ENCODE assay signal across 25 cellular contexts in the genomic region with DNA sequence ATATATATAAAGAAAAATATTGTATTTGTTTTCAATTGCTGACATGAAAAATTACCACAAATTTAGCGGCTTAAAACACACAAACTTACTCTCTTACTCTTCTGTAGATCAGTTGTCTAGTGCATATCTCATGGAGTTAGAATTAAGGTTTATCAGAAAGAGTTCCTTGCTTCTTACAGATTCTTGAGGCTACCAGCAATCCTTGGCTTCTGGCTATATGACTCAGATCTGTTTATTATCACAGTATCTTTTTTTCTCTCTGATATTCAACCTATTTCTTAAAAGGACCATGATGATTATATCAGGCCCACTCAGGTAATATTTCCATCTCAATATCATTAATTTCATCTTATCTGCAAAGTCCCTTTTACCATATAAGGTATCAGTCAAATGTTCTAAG.
DNase-seq lines count a peak whose midpoint lies in the region; ATAC-seq, FAIRE-seq and TF ChIP-seq lines count a peak whose summit lies in the region.
"Had no signal": no experiment of that assay in that cellular context is flagged by ENCODE, and none has a peak within 500 bp of the region (broad histone marks: within the 10 kb centered on the region; RNA-seq: fewer than 3 reads in every experiment).

No MANE protein-coding gene starts in this region.

- H3K56ac ChIP-seq in IMR-90 (ENCODE audit: extremely low read depth, insufficient read depth, low read length), result no peak overlapping the region

- peak; percentile 36 for FAIRE-seq in keratinocyte (lab: Jason Lieb, UNC)
- FAIRE-seq: A549, GM12878, GM19239, H1 had no signal

- H3K9me1 ChIP-seq in IMR-90 (ENCODE audit: insufficient read depth, low read length) (no peaks in the 10 kb centered on the region), keratinocyte (ENCODE audit: control insufficient read depth, extremely low read depth, insufficient read depth, low read length) (no peaks in the 10 kb centered on the region)

- no peak for TF ChIP-seq CTCF in IMR-90 (conservative IDR thresholded peaks at IDR 0.05; ENCODE audit: low read depth, low read length)
- TF ChIP-seq CTCF in epithelial cell of esophagus (IDR thresholded peaks at IDR 0.05; ENCODE audit: insufficient read depth, low read depth, low read length, missing control alignments), result no peak
- TF ChIP-seq CTCF in keratinocyte (optimal IDR thresholded peaks at IDR 0.05 in 1 of 3, IDR thresholded peaks at IDR 0.05 in 1 of 3, conservative IDR thresholded peaks at IDR 0.05 in 1 of 3; ENCODE audit: extremely low read depth in 1 of 3, insufficient read depth in 2 of 3, low read length in 3 of 3), result no peak
- TF ChIP-seq CTCF in smooth muscle cell (IDR thresholded peaks at IDR 0.05; ENCODE audit: borderline replicate concordance, insufficient read depth, poor library complexity, severe bottlenecking), result no peak

- H2BK120ac ChIP-seq in IMR-90 (ENCODE audit: low read depth, low read length), result no peak overlapping the region

- no TSS peak for BruUV-seq in IMR-90 (replicated peaks; lab: Mats Ljungman, UMichigan)

- no peak overlapping the region for H3K9ac ChIP-seq in IMR-90 (ENCODE audit: low read depth, low read length)
- no peak overlapping the region for H3K9ac ChIP-seq in keratinocyte (ENCODE audit: control insufficient read depth, extremely low read depth, insufficient read depth, low read length)
- H3K9ac ChIP-seq in smooth muscle cell (ENCODE audit: low read depth), result no peak overlapping the region
- H3K9ac ChIP-seq: BLaER1 treated with 17β-estradiol and CSF1 and Interleukin-3, amounts not matched to agents 10 nM and 100 nM; GM23248 had no signal

- H3K4me1 ChIP-seq in IMR-90 (ENCODE audit: control insufficient read depth, insufficient read depth, low read length) (no peaks in the 10 kb centered on the region), keratinocyte (ENCODE audit: control insufficient read depth, extremely low read depth, insufficient read depth, low read length) (no peaks in the 10 kb centered on the region), smooth muscle cell (ENCODE audit: low read depth) (no peaks in the 10 kb centered on the region)
- H3K4me1 ChIP-seq: A549; BE2C; BLaER1 treated with 17β-estradiol and CSF1 and Interleukin-3, amounts not matched to agents 10 nM and 100 nM had no signal

- WGBS in IMR-90 (ENCODE audit: extremely low coverage in 2 of 2, insufficient read length in 1 of 2), 2 experiments, result no CpG with 5 or more reads among the region's 1 CpG
- 94% methylated on average over 1 of the region's 1 CpG for WGBS in smooth muscle cell (ENCODE audit: low lambda C conversion rate)

- H3K79me2 ChIP-seq in keratinocyte (ENCODE audit: control insufficient read depth, insufficient read depth, low read length) (no peaks in the 10 kb centered on the region), smooth muscle cell (ENCODE audit: low read depth) (no peaks in the 10 kb centered on the region)

- no peak overlapping the region for H3K4ac ChIP-seq in IMR-90 (ENCODE audit: low read depth, low read length)

- H3K27ac ChIP-seq in IMR-90 (ENCODE audit: insufficient read depth, low read length) (no peak overlapping the region), keratinocyte (ENCODE audit: control insufficient read depth, insufficient read depth, low read length) (no peak overlapping the region), smooth muscle cell (ENCODE audit: low read depth) (no peak overlapping the region)
- H3K27ac ChIP-seq: A549; BLaER1 treated with 17β-estradiol and CSF1 and Interleukin-3, amounts not matched to agents 10 nM and 100 nM; GM23248 had no signal

- H3K9me3 ChIP-seq in IMR-90 (ENCODE audit: control insufficient read depth, insufficient read depth, low read length), result no peaks in the 10 kb centered on the region
- no peaks in the 10 kb centered on the region for H3K9me3 ChIP-seq in keratinocyte (ENCODE audit: control insufficient read depth, low read depth, low read length)
- H3K9me3 ChIP-seq in smooth muscle cell (replicated peaks; ENCODE audit: low read depth), result no peaks in the 10 kb centered on the region
- H3K9me3 ChIP-seq: A549; BE2C; BLaER1 treated with 17β-estradiol and CSF1 and Interleukin-3, amounts not matched to agents 10 nM and 100 nM had no signal

- no peaks in the 10 kb centered on the region for H3K27me3 ChIP-seq in IMR-90 (ENCODE audit: control insufficient read depth, insufficient read depth, low read length)
- H3K27me3 ChIP-seq in keratinocyte (ENCODE audit: control insufficient read depth, extremely low read depth, insufficient read depth, low read length), result no peaks in the 10 kb centered on the region
- H3K27me3 ChIP-seq in smooth muscle cell (ENCODE audit: low read depth), result no peaks in the 10 kb centered on the region
- H3K27me3 ChIP-seq: BE2C; BLaER1 treated with 17β-estradiol and CSF1 and Interleukin-3, amounts not matched to agents 10 nM and 100 nM had no signal

- H3K4me2 ChIP-seq in IMR-90 (ENCODE audit: low read depth, low read length) (no peak overlapping the region), keratinocyte (ENCODE audit: control insufficient read depth, extremely low read depth, insufficient read depth, low read depth, low read length) (no peak overlapping the region), smooth muscle cell (no peak overlapping the region)
- H3K4me2 ChIP-seq: A549; BLaER1 treated with 17β-estradiol and CSF1 and Interleukin-3, amounts not matched to agents 10 nM and 100 nM had no signal

- H3K4me3 ChIP-seq in IMR-90 (ENCODE audit: insufficient read depth, low read depth, low read length) (no peak overlapping the region), epithelial cell of esophagus (ENCODE audit: low read length) (no peak overlapping the region), keratinocyte (ENCODE audit: control insufficient read depth in 2 of 3, extremely low read depth in 1 of 3, insufficient read depth in 2 of 3, low read depth in 1 of 3, low read length in 3 of 3) (no peak overlapping the region), smooth muscle cell (no peak overlapping the region)
- H3K4me3 ChIP-seq: A549; BLaER1 treated with 17β-estradiol and CSF1 and Interleukin-3, amounts not matched to agents 10 nM and 100 nM; GM12878; GM23248 had no signal

- in situ Hi-C loops in IMR-90 (cut with MboI; ENCODE audit: low sequenced_read_pairs), result no loop called here

- H2BK20ac ChIP-seq in IMR-90 (ENCODE audit: low read depth, low read length), result no peak overlapping the region

- DNase-seq in IMR-90, result peak; percentile 0
- peak; percentile 41 for DNase-seq in amniotic epithelial cell (ENCODE audit: low read depth)
- DNase-seq in epithelial cell of esophagus (ENCODE audit: low read depth), result peak; percentile 15
- DNase-seq in keratinocyte (ENCODE audit: low read depth, low spot score), result no peak
- no peak for DNase-seq in EL
- DNase-seq in activated naive CD4-positive, alpha-beta T cell treated with Interleukin-2 at 50 U/mL for 16 hours, result no peak
- DNase-seq in smooth muscle cell (lab: John Stamatoyannopoulos, UW; ENCODE audit: unreplicated experiment), result no peak
- DNase-seq: 8988T; ACHN; AML-193; BE2C; CD4-positive, alpha-beta T cell; CD8-positive, alpha-beta memory T cell; DMS 273 treated with DMSO at 0.1 percent for 48 hours; DMS79 treated with DMSO at 0.1 percent for 48 hours; GDM1; GM23248; H7; HCEC 1CT had no signal

- no peak overlapping the region for H3K18ac ChIP-seq in IMR-90 (ENCODE audit: low read depth, low read length)

- H4K5ac ChIP-seq in IMR-90 (ENCODE audit: low read depth, low read length), result no peak overlapping the region

- intact Hi-C loops in IMR-90 (cut with micrococcal nuclease), result no loop called here

- H4K8ac ChIP-seq in IMR-90 (ENCODE audit: low read depth in 2 of 2, low read length in 2 of 2), result no peak overlapping the region

- no peak for TF ChIP-seq RAD21 in IMR-90 (IDR thresholded peaks at IDR 0.05; ENCODE audit: low read length)

- TF ChIP-seq POLR2A in IMR-90 (IDR thresholded peaks at IDR 0.05; ENCODE audit: low read depth, low read length), result no peak

- POLR2A ChIA-PET in IMR-90 (lab: Charles Lee; ENCODE audit: unreplicated experiment), result no interaction called here

- H2BK15ac ChIP-seq in IMR-90 (ENCODE audit: low read depth, low read length), result no peak overlapping the region

- no peak for ATAC-seq in IMR-90 (ENCODE audit: low read depth)
- no peak for ATAC-seq in HG03135 (IDR thresholded peaks at IDR 0.05; ENCODE audit: unreplicated experiment)
- ATAC-seq: A549, GM12878 had no signal

- H4K20me1 ChIP-seq in IMR-90 (ENCODE audit: insufficient read depth, low read length) (no peaks in the 10 kb centered on the region), keratinocyte (ENCODE audit: control insufficient read depth, extremely low read depth, insufficient read depth, low read length) (no peaks in the 10 kb centered on the region), smooth muscle cell (ENCODE audit: low read depth) (no peaks in the 10 kb centered on the region)
- H4K20me1 ChIP-seq: BLaER1 treated with 17β-estradiol and CSF1 and Interleukin-3, amounts not matched to agents 10 nM and 100 nM had no signal

- no peaks in the 10 kb centered on the region for H3K36me3 ChIP-seq in IMR-90 (ENCODE audit: control insufficient read depth, insufficient read depth, low read length)
- no peaks in the 10 kb centered on the region for H3K36me3 ChIP-seq in keratinocyte (ENCODE audit: control insufficient read depth in 2 of 2, extremely low read depth in 1 of 2, insufficient read depth in 2 of 2, low read length in 2 of 2)
- no peaks in the 10 kb centered on the region for H3K36me3 ChIP-seq in smooth muscle cell (ENCODE audit: low read depth)
- H3K36me3 ChIP-seq: BE2C; BLaER1 treated with 17β-estradiol and CSF1 and Interleukin-3, amounts not matched to agents 10 nM and 100 nM had no signal

- H4K91ac ChIP-seq in IMR-90 (ENCODE audit: insufficient read depth, low read depth, low read length), result no peak overlapping the region

- no peaks in the 10 kb centered on the region for H3F3A ChIP-seq in smooth muscle cell (ENCODE audit: low read depth)

- CTCF ChIA-PET in IMR-90 (lab: Yijun Ruan, JAX), result no interaction called here

- no peak overlapping the region for H2AK9ac ChIP-seq in IMR-90 (replicated peaks; ENCODE audit: low read depth, low read length, poor library complexity)

- no peak overlapping the region for H3K23ac ChIP-seq in IMR-90 (ENCODE audit: low read depth, low read length)

- no peaks in the 10 kb centered on the region for H3K79me1 ChIP-seq in IMR-90 (ENCODE audit: low read depth in 1 of 2, low read length in 2 of 2)

- no peak overlapping the region for H3K14ac ChIP-seq in IMR-90 (replicated peaks; ENCODE audit: low read depth, low read length)

- no peak overlapping the region for H2AK5ac ChIP-seq in IMR-90 (ENCODE audit: low read depth, low read length)

- no peak overlapping the region for H2BK5ac ChIP-seq in IMR-90 (ENCODE audit: low read depth, low read length, poor library complexity, severe bottlenecking)

- H2AFZ ChIP-seq in IMR-90 (replicated peaks; ENCODE audit: low read length, poor library complexity) (no peak overlapping the region), keratinocyte (ENCODE audit: control insufficient read depth, low read length) (no peak overlapping the region), smooth muscle cell (ENCODE audit: low read depth) (no peak overlapping the region)
- H2AFZ ChIP-seq: GM23248 had no signal

- dilution Hi-C loops in IMR-90 (cut with HindIII; ENCODE audit: low sequenced_read_pairs, unreplicated experiment), result no loop called here
- dilution Hi-C loops in keratinocyte (cut with MboI; ENCODE audit: extremely low pct_ligation_motif_present, low sequenced_read_pairs), result no loop called here

TF ChIP-seq in IMR-90, 13 proteins besides CTCF, POLR2A, EP300 and RAD21 (continues in another document):
- TF ChIP-seq RFX5 (IDR thresholded peaks at IDR 0.05; ENCODE audit: low read depth, low read length), result no peak

Comparison
In these comparisons a context has a peak if more than half of its experiments do, and no peak if none do; other contexts are left out.
1. DNase-seq: peak in IMR-90 (single experiment), amniotic epithelial cell (single experiment) and epithelial cell of esophagus (single experiment); none in keratinocyte (single experiment), EL (single experiment), activated naive CD4-positive, alpha-beta T cell treated with Interleukin-2 at 50 U/mL for 16 hours (single experiment) and smooth muscle cell (single experiment).